In genomic region chr16:10494343-10495030, GRCh38 we compare ENCODE assay signal across 19 cellular contexts.
"Had no signal": no experiment of that assay in that cellular context is flagged by ENCODE, and none has a peak within 500 bp of the region (broad histone marks: within the 10 kb centered on the region; RNA-seq: fewer than 3 reads in every experiment).

No MANE protein-coding gene starts in this region.

- H3K27ac Mint-ChIP-seq: activated CD4-positive, alpha-beta T cell treated with anti-CD3 and anti-CD28 coated beads, Interleukin-2, amount 10 ng/mL, durations not matched to agents 7 days and 5 days; activated naive CD8-positive, alpha-beta T cell treated with anti-CD3 and anti-CD28 coated beads for 36 hours; activated T-helper 1 cell treated with anti-CD3 and anti-CD28 coated beads, Interleukin-12 subunit alpha, Interleukin-12 subunit beta, Interleukin-2, Interleukin-4 antibody, amounts not matched to agents 30 ng/mL and 10 ng/mL and 1 ng/mL, durations not matched to agents 14 hours and 24 hours and 36 hours; dendritic cell treated with granulocyte-macrophage colony-stimulating factor and Interleukin-4, amounts not matched to agents 40 ng/mL and 50 ng/mL, for 4 days had no signal

- H3K27ac ChIP-seq: lower lobe of right lung, neutrophil, pancreas, right lobe of liver, thyroid gland had no signal

- H3K4me1 ChIP-seq: lower lobe of right lung, pancreas, right lobe of liver, thyroid gland had no signal

- H3K27me3 Mint-ChIP-seq: activated CD4-positive, alpha-beta T cell treated with anti-CD3 and anti-CD28 coated beads, Interleukin-2, amount 10 ng/mL, durations not matched to agents 7 days and 5 days; activated naive CD8-positive, alpha-beta T cell treated with anti-CD3 and anti-CD28 coated beads for 36 hours; dendritic cell treated with granulocyte-macrophage colony-stimulating factor and Interleukin-4, amounts not matched to agents 40 ng/mL and 50 ng/mL, for 4 days; natural killer cell treated with Interleukin-12 subunit alpha and Interleukin-12 subunit beta and Interleukin-15 and Interleukin-18, amount 100 ng/mL, for 72 hours had no signal

- DNase-seq: activated CD4-positive, alpha-beta T cell treated with anti-CD3 and anti-CD28 coated beads, Interleukin-2, amount 10 ng/mL, durations not matched to agents 7 days and 5 days; activated CD4-positive, CD25-positive, alpha-beta regulatory T cell; activated naive CD4-positive, alpha-beta T cell; activated naive CD8-positive, alpha-beta T cell treated with anti-CD3 and anti-CD28 coated beads for 36 hours; activated T-cell treated with anti-CD3 and anti-CD28 coated beads for 4 hours; amniotic stem cell; effector memory CD4-positive, alpha-beta T cell; foreskin fibroblast; lower lobe of right lung; pancreas; right lobe of liver; small intestine; stimulated activated CD4-positive, alpha-beta T cell treated with anti-CD3 and anti-CD28 coated beads, Interleukin-4, amount 100 ng/mL, for 1 hour; T1000; thyroid gland had no signal

- H3K4me3 Mint-ChIP-seq: activated CD4-positive, alpha-beta T cell treated with anti-CD3 and anti-CD28 coated beads, Interleukin-2, amount 10 ng/mL, durations not matched to agents 7 days and 5 days; activated naive CD8-positive, alpha-beta T cell treated with anti-CD3 and anti-CD28 coated beads for 36 hours; activated T-helper 1 cell treated with anti-CD3 and anti-CD28 coated beads, Interleukin-12 subunit alpha, Interleukin-12 subunit beta, Interleukin-2, Interleukin-4 antibody, amounts not matched to agents 30 ng/mL and 10 ng/mL and 1 ng/mL, durations not matched to agents 14 hours and 24 hours and 36 hours; dendritic cell treated with granulocyte-macrophage colony-stimulating factor and Interleukin-4, amounts not matched to agents 40 ng/mL and 50 ng/mL, for 4 days; natural killer cell treated with Interleukin-12 subunit alpha and Interleukin-12 subunit beta and Interleukin-15 and Interleukin-18, amount 100 ng/mL, for 72 hours had no signal

- H3K4me3 ChIP-seq: lower lobe of right lung, pancreas, right lobe of liver, thyroid gland had no signal

- H3K36me3 ChIP-seq: neutrophil, pancreas, right lobe of liver, thyroid gland had no signal

- H3K27me3 ChIP-seq: neutrophil, pancreas, right lobe of liver, thyroid gland had no signal

- ATAC-seq: natural killer cell treated with Interleukin-12 subunit alpha and Interleukin-12 subunit beta and Interleukin-15 and Interleukin-18, amount 100 ng/mL, for 72 hours; pancreas; right lobe of liver had no signal

- H3K4me1 Mint-ChIP-seq: activated CD4-positive, alpha-beta T cell treated with anti-CD3 and anti-CD28 coated beads, Interleukin-2, amount 10 ng/mL, durations not matched to agents 7 days and 5 days; activated naive CD8-positive, alpha-beta T cell treated with anti-CD3 and anti-CD28 coated beads for 36 hours had no signal

- H3K36me3 Mint-ChIP-seq: natural killer cell treated with Interleukin-12 subunit alpha and Interleukin-12 subunit beta and Interleukin-15 and Interleukin-18, amount 100 ng/mL, for 72 hours had no signal

- H3K9me3 ChIP-seq: neutrophil, pancreas, thyroid gland had no signal
